Comparison of ENCODE assay signal across 11 cellular contexts in genomic region chr19:46978470-46978869, GRCh38.
DNase-seq lines count a peak whose midpoint lies in the region; ATAC-seq and TF ChIP-seq lines count a peak whose summit lies in the region.
"Had no signal": no experiment of that assay in that cellular context is flagged by ENCODE, and none has a peak within 500 bp of the region (broad histone marks: within the 10 kb centered on the region; RNA-seq: fewer than 3 reads in every experiment).

No MANE protein-coding gene starts in this region.

- H3K9ac ChIP-seq in DND-41 (ENCODE audit: low read depth, low read length): no peak overlapping the region
- H3K9ac ChIP-seq in iPS-20b (ENCODE audit: low read depth, low read length): 0 out of 2 replicates have a peak overlapping the region, but pooled peaks have one; percentile 7

- H3K9me3 ChIP-seq in DND-41 (ENCODE audit: insufficient read depth, low read length, severe bottlenecking): no peaks in the 10 kb centered on the region
- H3K9me3 ChIP-seq in iPS-20b (ENCODE audit: insufficient read depth, low read depth, low read length): no peaks in the 10 kb centered on the region

- peaks cover 33% of the 10 kb centered on the region for H3K79me2 ChIP-seq in DND-41 (ENCODE audit: insufficient read depth, low read length)

- peaks cover 11% of the 10 kb centered on the region; the same call in 1 of the 2 replicates for H3K36me3 ChIP-seq in DND-41 (ENCODE audit: insufficient read depth, low read length)
- peaks cover 5% of the 10 kb centered on the region; the same call in 1 of the 2 replicates for H3K36me3 ChIP-seq in iPS-20b (ENCODE audit: insufficient read depth, low read depth, low read length)

- TF ChIP-seq CTCF in DND-41 (IDR thresholded peaks at IDR 0.05; ENCODE audit: borderline replicate concordance, extremely low read depth, low read length, poor library complexity, severe bottlenecking): no peak

- no peak overlapping the region for H3K4me3 Mint-ChIP-seq in T-helper 2 cell treated with Interferon-gamma antibody and Interleukin-4, amounts not matched to agents 5 μg/mL and 100 μg/mL, for 36 hours
- H3K4me3 Mint-ChIP-seq in stimulated activated effector memory CD8-positive, alpha-beta T cell treated with anti-CD3 and anti-CD28 coated beads, Interleukin-12 subunit alpha, Interleukin-12 subunit beta, amount 100 ng/mL, for 72 hours: no peak overlapping the region
- H3K4me3 Mint-ChIP-seq: activated CD4-positive, alpha-beta T cell treated with anti-CD3 and anti-CD28 coated beads for 36 hours had no signal

- no peak overlapping the region for H3K27ac ChIP-seq in DND-41 (ENCODE audit: low read length)
- H3K27ac ChIP-seq in iPS-20b (ENCODE audit: low read length): no peak overlapping the region

- H3K36me3 Mint-ChIP-seq in T-helper 2 cell treated with Interferon-gamma antibody and Interleukin-4, amounts not matched to agents 5 μg/mL and 100 μg/mL, for 36 hours (ENCODE audit: low read depth): peaks cover 3% of the 10 kb centered on the region
- peaks cover 36% of the 10 kb centered on the region for H3K36me3 Mint-ChIP-seq in stimulated activated effector memory CD8-positive, alpha-beta T cell treated with anti-CD3 and anti-CD28 coated beads, Interleukin-12 subunit alpha, Interleukin-12 subunit beta, amount 100 ng/mL, for 72 hours

- no peak overlapping the region for H3K4me3 ChIP-seq in DND-41 (ENCODE audit: low read depth in 1 of 2, low read length in 2 of 2)
- no peak overlapping the region for H3K4me3 ChIP-seq in iPS-20b (ENCODE audit: low read length)

- H3K27me3 ChIP-seq in DND-41 (ENCODE audit: insufficient read depth, low read length, poor library complexity) (no peaks in the 10 kb centered on the region), iPS-20b (ENCODE audit: insufficient read depth, low read length) (no peaks in the 10 kb centered on the region)

- 0 out of 3 replicates have a peak, but pooled peaks have one; percentile 5 for ATAC-seq in DND-41 (ENCODE audit: insufficient read depth, low read depth)
- ATAC-seq in stimulated activated effector memory CD8-positive, alpha-beta T cell treated with anti-CD3 and anti-CD28 coated beads, Interleukin-12 subunit alpha, Interleukin-12 subunit beta, amount 100 ng/mL, for 72 hours: peak; percentile 25
- no peak for ATAC-seq in HG03571 (IDR thresholded peaks at IDR 0.05; ENCODE audit: unreplicated experiment)
- no peak for ATAC-seq in activated CD4-positive, CD25-positive, alpha-beta regulatory T cell treated with anti-CD3 and anti-CD28 coated beads, Interleukin-2, amount 50 U/mL, for 24 hours
- ATAC-seq: activated CD4-positive, alpha-beta T cell treated with anti-CD3 and anti-CD28 coated beads for 36 hours had no signal

- no peak overlapping the region for H2AFZ ChIP-seq in DND-41 (ENCODE audit: low read depth, low read length)

- no peaks in the 10 kb centered on the region for H3K9me3 Mint-ChIP-seq in T-helper 2 cell treated with Interferon-gamma antibody and Interleukin-4, amounts not matched to agents 5 μg/mL and 100 μg/mL, for 36 hours
- no peaks in the 10 kb centered on the region for H3K9me3 Mint-ChIP-seq in stimulated activated effector memory CD8-positive, alpha-beta T cell treated with anti-CD3 and anti-CD28 coated beads, Interleukin-12 subunit alpha, Interleukin-12 subunit beta, amount 100 ng/mL, for 72 hours

- peak overlapping the region; percentile 9 for H3K27ac Mint-ChIP-seq in T-helper 2 cell treated with Interferon-gamma antibody and Interleukin-4, amounts not matched to agents 5 μg/mL and 100 μg/mL, for 36 hours
- H3K27ac Mint-ChIP-seq in stimulated activated effector memory CD8-positive, alpha-beta T cell treated with anti-CD3 and anti-CD28 coated beads, Interleukin-12 subunit alpha, Interleukin-12 subunit beta, amount 100 ng/mL, for 72 hours: peak overlapping the region; percentile 92
- H3K27ac Mint-ChIP-seq: activated CD4-positive, alpha-beta T cell treated with anti-CD3 and anti-CD28 coated beads for 36 hours had no signal

- H3K4me1 Mint-ChIP-seq in T-helper 2 cell treated with Interferon-gamma antibody and Interleukin-4, amounts not matched to agents 5 μg/mL and 100 μg/mL, for 36 hours (ENCODE audit: low read depth): peaks cover 18% of the 10 kb centered on the region
- H3K4me1 Mint-ChIP-seq in stimulated activated effector memory CD8-positive, alpha-beta T cell treated with anti-CD3 and anti-CD28 coated beads, Interleukin-12 subunit alpha, Interleukin-12 subunit beta, amount 100 ng/mL, for 72 hours: peaks cover 66% of the 10 kb centered on the region

- DNase-seq in DND-41 (no peak), NCI-H146 treated with DMSO at 0.1 percent for 48 hours (lab: John Stamatoyannopoulos, UW; ENCODE audit: unreplicated experiment) (no peak)
- no peak for DNase-seq in T-helper 2 cell treated with Interferon-gamma antibody and Interleukin-4, amounts not matched to agents 5 μg/mL and 100 μg/mL, for 36 hours (ENCODE audit: low spot score)
- DNase-seq in stimulated activated effector memory CD8-positive, alpha-beta T cell treated with anti-CD3 and anti-CD28 coated beads, Interleukin-12 subunit alpha, Interleukin-12 subunit beta, amount 100 ng/mL, for 72 hours (ENCODE audit: low spot score in 2 of 2): no peak
- DNase-seq: activated CD4-positive, alpha-beta T cell treated with anti-CD3 and anti-CD28 coated beads for 36 hours; activated gamma-delta T cell; central memory CD4-positive, alpha-beta T cell; stimulated activated CD4-positive, alpha-beta T cell treated with anti-CD3 and anti-CD28 coated beads, Interleukin-2, amount 100 ng/mL, for 24 hours had no signal

- H3K4me1 ChIP-seq in DND-41 (ENCODE audit: insufficient read depth, low read length) (no peaks in the 10 kb centered on the region), iPS-20b (ENCODE audit: insufficient read depth, low read length) (peaks cover 30% of the 10 kb centered on the region)

- H3K27me3 Mint-ChIP-seq in T-helper 2 cell treated with Interferon-gamma antibody and Interleukin-4, amounts not matched to agents 5 μg/mL and 100 μg/mL, for 36 hours (ENCODE audit: low read depth): no peaks in the 10 kb centered on the region
- H3K27me3 Mint-ChIP-seq: activated CD4-positive, alpha-beta T cell treated with anti-CD3 and anti-CD28 coated beads for 36 hours had no signal

- H3K4me2 ChIP-seq in DND-41 (ENCODE audit: insufficient read depth, low read length): no peak overlapping the region

- peaks cover 23% of the 10 kb centered on the region for H4K20me1 ChIP-seq in DND-41 (ENCODE audit: insufficient read depth, low read length)

Comparison
In these comparisons a context has a peak if more than half of its experiments do, and no peak if none do; other contexts are left out.
1. ATAC-seq: peak in DND-41 (single experiment) and stimulated activated effector memory CD8-positive, alpha-beta T cell treated with anti-CD3 and anti-CD28 coated beads, Interleukin-12 subunit alpha, Interleukin-12 subunit beta, amount 100 ng/mL, for 72 hours (single experiment); none in HG03571 (single experiment) and activated CD4-positive, CD25-positive, alpha-beta regulatory T cell treated with anti-CD3 and anti-CD28 coated beads, Interleukin-2, amount 50 U/mL, for 24 hours (0 of 2).